18 cellular contexts compared by ENCODE assay signal in genomic region chr12:25100738-25101445, GRCh38.
A peak's percentile ranks its signal among the peaks of the same experiment; 100 is the strongest.
DNase-seq lines count a peak whose midpoint lies in the region; ATAC-seq, FAIRE-seq and TF ChIP-seq lines count a peak whose summit lies in the region.
"Had no signal": no experiment of that assay in that cellular context is flagged by ENCODE, and none has a peak within 500 bp of the region (broad histone marks: within the 10 kb centered on the region; RNA-seq: fewer than 3 reads in every experiment).

No MANE protein-coding gene starts in this region.

- intact Hi-C loops in kidney (cut with DNase I) = no loop called here
- intact Hi-C loops in adrenal gland (cut with DNase I) = no loop called here

- H3K9ac ChIP-seq in kidney (ENCODE audit: low read length in 2 of 2) = no peak overlapping the region

- H3K4me3 ChIP-seq in kidney (ENCODE audit: low read length in 2 of 2) (no peak overlapping the region), adrenal gland (no peak overlapping the region), brain microvascular endothelial cell (ENCODE audit: low read depth, low read length) (no peak overlapping the region)
- H3K4me3 ChIP-seq: right atrium auricular region, transverse colon had no signal

- peak; percentile 76 for ATAC-seq in GM21723 (IDR thresholded peaks at IDR 0.05; ENCODE audit: unreplicated experiment)
- no peak for ATAC-seq in HG03135 (IDR thresholded peaks at IDR 0.05; ENCODE audit: unreplicated experiment)

- no peak overlapping the region for H3K27ac ChIP-seq in kidney (ENCODE audit: low read depth in 2 of 2, low read length in 2 of 2)
- H3K27ac ChIP-seq in adrenal gland = no peak overlapping the region
- H3K27ac ChIP-seq in brain microvascular endothelial cell = no peak overlapping the region
- H3K27ac ChIP-seq: right atrium auricular region, transverse colon had no signal

- H3K9me3 ChIP-seq in kidney (ENCODE audit: control insufficient read depth in 1 of 2, low read length in 2 of 2) = no peaks in the 10 kb centered on the region
- no peaks in the 10 kb centered on the region for H3K9me3 ChIP-seq in adrenal gland (replicated peaks in 1 of 3)
- H3K9me3 ChIP-seq: right atrium auricular region, transverse colon had no signal

- no peaks in the 10 kb centered on the region for H3K9me3 Mint-ChIP-seq in IgD-negative memory B cell
- H3K9me3 Mint-ChIP-seq: endodermal cell had no signal

- in situ Hi-C loops in GM13977 (cut with MboI; ENCODE audit: low pct_unique_long_range_greater_than_20kb, low sequenced_read_pairs, unreplicated experiment) = no loop called here
- in situ Hi-C loops in brain microvascular endothelial cell (cut with HindIII; ENCODE audit: low pct_ligation_motif_present, low sequenced_read_pairs) = no loop called here

- TF ChIP-seq CTCF in GM13977 (IDR thresholded peaks at IDR 0.05; ENCODE audit: extremely low read depth, insufficient read depth, missing control alignments) (no peak), kidney (IDR thresholded peaks at IDR 0.05; ENCODE audit: borderline replicate concordance, extremely low read depth, insufficient read depth) (no peak), adrenal gland (IDR thresholded peaks at IDR 0.05) (no peak), brain microvascular endothelial cell (IDR thresholded peaks at IDR 0.05; ENCODE audit: low read depth, low read length, missing control alignments) (no peak)

- no peaks in the 10 kb centered on the region for H3K4me1 ChIP-seq in kidney (ENCODE audit: control insufficient read depth in 1 of 2, insufficient read depth in 1 of 2, low read depth in 1 of 2, low read length in 2 of 2)
- no peaks in the 10 kb centered on the region for H3K4me1 ChIP-seq in adrenal gland (replicated peaks in 1 of 2)
- H3K4me1 ChIP-seq: right atrium auricular region, transverse colon had no signal

- no peaks in the 10 kb centered on the region for H3K36me3 Mint-ChIP-seq in IgD-negative memory B cell

- peak overlapping the region in 2 of 3 donors; percentile 68 to 79 for H3K27ac Mint-ChIP-seq in IgD-negative memory B cell
- H3K27ac Mint-ChIP-seq: endodermal cell had no signal

- H3K27me3 Mint-ChIP-seq in IgD-negative memory B cell = no peaks in the 10 kb centered on the region
- H3K27me3 Mint-ChIP-seq: activated naive CD8-positive, alpha-beta T cell had no signal

- H3K36me3 ChIP-seq in kidney (ENCODE audit: control insufficient read depth in 1 of 2, insufficient read depth in 2 of 2, low read length in 2 of 2) (peaks cover 0 to 9% of the 10 kb centered on the region in 2 donors), adrenal gland (replicated peaks in 1 of 2) (no peaks in the 10 kb centered on the region), brain microvascular endothelial cell (replicated peaks) (no peaks in the 10 kb centered on the region)
- H3K36me3 ChIP-seq: right atrium auricular region, transverse colon had no signal

- H3K4me3 Mint-ChIP-seq in IgD-negative memory B cell = no peak overlapping the region
- H3K4me3 Mint-ChIP-seq: activated naive CD8-positive, alpha-beta T cell; endodermal cell had no signal

- peaks cover 8 to 15% (median 10%) of the 10 kb centered on the region in 3 donors for H3K4me1 Mint-ChIP-seq in IgD-negative memory B cell
- H3K4me1 Mint-ChIP-seq: endodermal cell had no signal

- FAIRE-seq in kidney (lab: Jason Lieb, UNC) = peak; percentile 38
- FAIRE-seq: frontal cortex, RCC 7860 had no signal

- H3K27me3 ChIP-seq in adrenal gland = no peaks in the 10 kb centered on the region
- H3K27me3 ChIP-seq in brain microvascular endothelial cell (replicated peaks) = no peaks in the 10 kb centered on the region
- H3K27me3 ChIP-seq: right atrium auricular region, transverse colon had no signal

- WGBS in adrenal gland, 4 donors = 66 to 78% (median 70%) methylated on average over 4 of the region's 4 CpGs

- TF ChIP-seq POLR2A in adrenal gland (IDR thresholded peaks at IDR 0.05) = no peak

- DNase-seq in GM13977 (ENCODE audit: low spot score) (peak; percentile 14), kidney (no peak), adrenal gland (no peak), brain microvascular endothelial cell (no peak)
- DNase-seq in stimulated activated CD4-positive, alpha-beta T cell treated with anti-CD3 and anti-CD28 coated beads, Interleukin-4, amount 100 ng/mL, for 24 hours = no peak
- DNase-seq: C1 segment of cervical spinal cord; endodermal cell; KBM-7; NCI-H1436 treated with DMSO at 0.1 percent for 48 hours; stimulated activated CD4-positive, alpha-beta T cell treated with anti-CD3 and anti-CD28 coated beads, Interleukin-2, amount 100 ng/mL, for 24 hours; transverse colon had no signal
